In the genomic region with DNA sequence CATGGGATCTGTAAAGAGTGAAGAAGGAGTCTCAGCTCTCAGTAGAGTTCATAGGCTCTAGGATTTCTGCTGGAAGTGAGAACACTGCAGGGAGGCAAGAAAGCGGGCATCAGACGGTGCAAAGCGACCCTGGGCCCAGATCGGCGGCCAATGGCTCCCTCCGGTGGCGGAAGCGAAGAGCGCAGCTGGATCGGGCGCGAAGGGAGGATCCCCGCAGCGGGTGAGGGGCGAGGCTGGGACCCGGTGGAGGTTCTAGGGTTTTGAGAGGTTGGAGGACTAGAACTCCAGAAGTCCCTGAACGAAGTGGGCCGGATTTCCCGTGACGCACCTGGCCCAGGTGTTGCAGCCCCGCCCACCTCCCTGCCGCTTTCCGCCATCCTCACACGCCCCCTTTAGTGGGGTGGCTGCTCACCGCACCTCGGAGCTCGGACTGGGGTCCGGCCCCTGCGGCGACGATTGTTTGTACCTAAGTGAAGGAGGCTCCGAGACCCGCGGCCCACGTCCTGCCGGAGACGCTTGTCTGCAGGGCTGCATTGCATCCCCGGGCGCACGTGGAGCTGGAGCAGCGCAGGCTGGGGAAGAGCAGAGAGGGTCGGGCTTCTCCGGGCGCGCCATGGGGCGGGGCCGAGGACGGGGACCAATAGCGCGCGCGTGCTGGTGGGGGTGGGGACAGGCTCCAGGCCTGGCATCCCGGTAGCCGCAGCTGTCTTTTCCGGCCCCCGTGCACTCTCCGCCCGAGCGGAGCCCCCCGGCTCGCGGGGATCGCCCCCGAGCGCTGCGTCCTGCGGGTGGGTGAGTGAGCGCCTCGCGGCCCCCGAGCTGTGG, we compare ENCODE assay signal across 8 cellular contexts. TPM values are rescaled to one million over a fixed set of nuclear protein-coding genes. Genes with fewer than 3 reads are reported as not detected.
DNase-seq lines count a peak whose midpoint lies in the region; ATAC-seq and TF ChIP-seq lines count a peak whose summit lies in the region.

A gene with protein sequence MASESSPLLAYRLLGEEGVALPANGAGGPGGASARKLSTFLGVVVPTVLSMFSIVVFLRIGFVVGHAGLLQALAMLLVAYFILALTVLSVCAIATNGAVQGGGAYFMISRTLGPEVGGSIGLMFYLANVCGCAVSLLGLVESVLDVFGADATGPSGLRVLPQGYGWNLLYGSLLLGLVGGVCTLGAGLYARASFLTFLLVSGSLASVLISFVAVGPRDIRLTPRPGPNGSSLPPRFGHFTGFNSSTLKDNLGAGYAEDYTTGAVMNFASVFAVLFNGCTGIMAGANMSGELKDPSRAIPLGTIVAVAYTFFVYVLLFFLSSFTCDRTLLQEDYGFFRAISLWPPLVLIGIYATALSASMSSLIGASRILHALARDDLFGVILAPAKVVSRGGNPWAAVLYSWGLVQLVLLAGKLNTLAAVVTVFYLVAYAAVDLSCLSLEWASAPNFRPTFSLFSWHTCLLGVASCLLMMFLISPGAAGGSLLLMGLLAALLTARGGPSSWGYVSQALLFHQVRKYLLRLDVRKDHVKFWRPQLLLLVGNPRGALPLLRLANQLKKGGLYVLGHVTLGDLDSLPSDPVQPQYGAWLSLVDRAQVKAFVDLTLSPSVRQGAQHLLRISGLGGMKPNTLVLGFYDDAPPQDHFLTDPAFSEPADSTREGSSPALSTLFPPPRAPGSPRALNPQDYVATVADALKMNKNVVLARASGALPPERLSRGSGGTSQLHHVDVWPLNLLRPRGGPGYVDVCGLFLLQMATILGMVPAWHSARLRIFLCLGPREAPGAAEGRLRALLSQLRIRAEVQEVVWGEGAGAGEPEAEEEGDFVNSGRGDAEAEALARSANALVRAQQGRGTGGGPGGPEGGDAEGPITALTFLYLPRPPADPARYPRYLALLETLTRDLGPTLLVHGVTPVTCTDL (plus strand): TSS at position 666 of the 825 bp plus-strand sequence. CDS start 1,485 bp downstream, outside the sequence.

- no peak within 1 kb of the TSS for H3K27ac Mint-ChIP-seq in nephron

- H2AFZ ChIP-seq in DND-41 (ENCODE audit: low read depth, low read length), result peak within 1 kb of the TSS; percentile 94
- peak within 1 kb of the TSS; percentile 95 for H2AFZ ChIP-seq in GM23248

- peak within 1 kb of the TSS; percentile 92 for H3K4me2 ChIP-seq in DND-41 (ENCODE audit: insufficient read depth, low read length)
- peak within 1 kb of the TSS; percentile 92 for H3K4me2 ChIP-seq in GM23248 (ENCODE audit: unreplicated experiment)

- in situ Hi-C loops in GM23248 (cut with MboI), result loop anchor here (10.0 to 25.0 kb wide), 2 partner anchors 137 to 390 kb away; a partner anchor contains a TSS

- H3K9ac ChIP-seq in DND-41 (ENCODE audit: low read depth, low read length) (peak within 1 kb of the TSS; percentile 68), GM23248 (peak within 1 kb of the TSS; percentile 80)

- H3K9me3 Mint-ChIP-seq in nephron, result no peaks in the 10 kb centered on the region

- 1% methylated on average over 52 to 71 of the region's 71 CpGs for WGBS in GM23248 (ENCODE audit: low coverage in 1 of 2, low lambda C conversion rate in 2 of 2, missing lambda C conversion rate in 2 of 2), 2 experiments

- H3K4me1 ChIP-seq in DND-41 (ENCODE audit: insufficient read depth, low read length), result peaks cover 32% of the 10 kb centered on the region
- no peaks in the 10 kb centered on the region for H3K4me1 ChIP-seq in GM23248 (ENCODE audit: insufficient read depth)

- no peaks in the 10 kb centered on the region for H3K9me2 ChIP-seq in GM23248 (ENCODE audit: insufficient read depth)

- no peaks in the 10 kb centered on the region for H4K20me1 ChIP-seq in DND-41 (ENCODE audit: insufficient read depth, low read length)
- H4K20me1 ChIP-seq in GM23248 (ENCODE audit: insufficient read depth), result no peaks in the 10 kb centered on the region

- 0 out of 2 replicates have a peak, but pooled peaks cover 3% of the 10 kb centered on the region for H3K36me3 ChIP-seq in DND-41 (ENCODE audit: insufficient read depth, low read length)
- no peaks in the 10 kb centered on the region for H3K36me3 ChIP-seq in GM23248 (ENCODE audit: low read depth)

- H3K27me3 ChIP-seq in DND-41 (ENCODE audit: insufficient read depth, low read length, poor library complexity), result no peaks in the 10 kb centered on the region
- no peaks in the 10 kb centered on the region for H3K27me3 ChIP-seq in GM23248 (replicated peaks; ENCODE audit: insufficient read depth)

- H3K4me3 Mint-ChIP-seq in nephron, result peak within 1 kb of the TSS; percentile 91 to 93 (median 92)

- no peaks in the 10 kb centered on the region for H3F3A ChIP-seq in GM23248 (ENCODE audit: insufficient read depth)

- DNase-seq in DND-41 (peak; percentile 94), GM23248 (peak; percentile 97), LoVo (ENCODE audit: low spot score) (peak; percentile 97), SHP77 (lab: John Stamatoyannopoulos, UW) (peak; percentile 66 to 89), fibroblast of the aortic adventitia (ENCODE audit: low read depth) (peak; percentile 83)
- DNase-seq in activated T-helper 9 cell treated with anti-CD3 and anti-CD28 coated beads, Interleukin-2, amount 50 U/mL, for 16 hours (ENCODE audit: low read depth), result peak; percentile 79
- peak; percentile 90 for DNase-seq in stimulated activated naive CD8-positive, alpha-beta T cell treated with anti-CD3 and anti-CD28 coated beads, Interleukin-15, Interleukin-2, amounts not matched to agents 100 U/mL and 50 U/mL, for 24 hours

- peaks cover 2% of the 10 kb centered on the region for H3K36me3 Mint-ChIP-seq in nephron (ENCODE audit: low read depth)

- H3K27me3 Mint-ChIP-seq in nephron (ENCODE audit: low read depth), result peaks cover 14% of the 10 kb centered on the region

- H3K79me2 ChIP-seq in DND-41 (ENCODE audit: insufficient read depth, low read length) (peaks cover 18% of the 10 kb centered on the region), GM23248 (ENCODE audit: insufficient read depth) (0 out of 2 replicates have a peak, but pooled peaks cover 3% of the 10 kb centered on the region)

- H3K4me1 Mint-ChIP-seq in nephron, result peaks cover 5% of the 10 kb centered on the region

- H3K4me3 ChIP-seq in DND-41 (ENCODE audit: low read depth in 1 of 2, low read length in 2 of 2) (peak within 1 kb of the TSS; percentile 48 to 81; a peak in 3 of 4 replicates), GM23248 (peak within 1 kb of the TSS; percentile 91), fibroblast of the aortic adventitia (ENCODE audit: low read depth, low read length) (peak within 1 kb of the TSS; percentile 83)

- H3K27ac ChIP-seq in DND-41 (ENCODE audit: low read length), result peak within 1 kb of the TSS; percentile 72
- H3K27ac ChIP-seq in GM23248, result no peak within 1 kb of the TSS

- no peaks in the 10 kb centered on the region for H3K9me3 ChIP-seq in DND-41 (ENCODE audit: insufficient read depth, low read length, severe bottlenecking)
- no peaks in the 10 kb centered on the region for H3K9me3 ChIP-seq in GM23248 (ENCODE audit: low read depth)

- peak; percentile 97 for ATAC-seq in DND-41 (ENCODE audit: insufficient read depth, low read depth)
- ATAC-seq in stimulated activated naive CD8-positive, alpha-beta T cell treated with anti-CD3 and anti-CD28 coated beads, Interleukin-15, Interleukin-2, amounts not matched to agents 100 U/mL and 50 U/mL, for 24 hours, result peak; percentile 98

- TF ChIP-seq CTCF in DND-41 (IDR thresholded peaks at IDR 0.05; ENCODE audit: borderline replicate concordance, extremely low read depth, low read length, poor library complexity, severe bottlenecking) (peak; percentile 98), fibroblast of the aortic adventitia (IDR thresholded peaks at IDR 0.05; ENCODE audit: insufficient read depth, low read length) (peak; percentile 90), nephron (IDR thresholded peaks at IDR 0.05; ENCODE audit: unreplicated experiment in 3 of 3) (peak; percentile 97 to 99 (median 99))

RNA-seq across cellular contexts. Expression of the gene that starts here (rescaled TPM):
- total RNA-seq in GM23248 (2014; rRNA removed; shearing (Covaris generic)), result 16.8 and 21.2 TPM in 2 replicates
- 6.1 and 7.9 TPM in 2 replicates for polyA plus RNA-seq in GM23248 (2016; fragmentation: Nextera tagmentation; extraction: Ambion mirVana)
- total RNA-seq in fibroblast of the aortic adventitia (ENCODE audit: low replicate concordance), result 13.9 and 14.3 TPM in 2 replicates
